1 cellular context compared by ENCODE assay signal in genomic region chr2:26244479-26245230, GRCh38.
TF ChIP-seq lines count a peak whose summit lies in the region.

HADHA (minus strand) TSS chr2:26244632; CDS start chr2:26244596, 36 bp downstream.
HADHB (plus strand) TSS chr2:26244939; CDS start chr2:26254255, 9,316 bp downstream.

TF ChIP-seq in HepG2, 621 proteins besides CTCF, POLR2A, EP300 and RAD21 (continued from another document and continues in another):
- TF ChIP-seq ZNF383 (CRISPR knock-in tag; IDR thresholded peaks at IDR 0.05; ENCODE audit: borderline replicate concordance): no peak
- peak; percentile 24; the same call in 1 of the 2 replicates for TF ChIP-seq CCDC6 (CRISPR knock-in tag; IDR thresholded peaks at IDR 0.05)
- no peak for TF ChIP-seq ZNF567 (CRISPR knock-in tag; IDR thresholded peaks at IDR 0.05; ENCODE audit: borderline replicate concordance)
- TF ChIP-seq ZNF782 (CRISPR knock-in tag; IDR thresholded peaks at IDR 0.05; ENCODE audit: borderline replicate concordance): no peak; the same call in 1 of the 2 replicates
- TF ChIP-seq NFKBIZ (CRISPR knock-in tag; IDR thresholded peaks at IDR 0.05): no peak; the same call in 1 of the 2 replicates
- TF ChIP-seq SMYD3 (CRISPR knock-in tag; IDR thresholded peaks at IDR 0.05): no peak; the same call in 1 of the 2 replicates
- no peak for TF ChIP-seq ZSCAN22 (CRISPR knock-in tag; IDR thresholded peaks at IDR 0.05)
- no peak for TF ChIP-seq PRMT3 (CRISPR knock-in tag; IDR thresholded peaks at IDR 0.05; ENCODE audit: borderline replicate concordance, low read depth)
- peak; percentile 80; the same call in 1 of the 2 replicates for TF ChIP-seq ZNF235 (CRISPR knock-in tag; IDR thresholded peaks at IDR 0.05; ENCODE audit: borderline replicate concordance)
- no peak for TF ChIP-seq RORA (CRISPR knock-in tag; IDR thresholded peaks at IDR 0.05)
- TF ChIP-seq STAG1 (CRISPR knock-in tag; IDR thresholded peaks at IDR 0.05): no peak
- peak; percentile 36; the same call in 1 of the 2 replicates for TF ChIP-seq FOXK1 (CRISPR knock-in tag; IDR thresholded peaks at IDR 0.05; ENCODE audit: borderline replicate concordance, low read depth)
- TF ChIP-seq ZBTB40 (IDR thresholded peaks at IDR 0.05): no peak
- peak; percentile 51; the same call in 1 of the 2 replicates for TF ChIP-seq ZBTB40 (CRISPR knock-in tag; IDR thresholded peaks at IDR 0.05)
- TF ChIP-seq ISX (CRISPR knock-in tag; conservative IDR thresholded peaks at IDR 0.05): no peak; the same call in 1 of the 2 replicates
- TF ChIP-seq ZNF709 (CRISPR knock-in tag; IDR thresholded peaks at IDR 0.05): no peak; the same call in 1 of the 2 replicates
- no peak for TF ChIP-seq ZNF513 (CRISPR knock-in tag; conservative IDR thresholded peaks at IDR 0.05)
- peak; percentile 58; the same call in 1 of the 2 replicates for TF ChIP-seq SIX4 (CRISPR knock-in tag; IDR thresholded peaks at IDR 0.05)
- TF ChIP-seq NFIB (CRISPR knock-in tag; IDR thresholded peaks at IDR 0.05; ENCODE audit: borderline replicate concordance): no peak
- TF ChIP-seq KIAA2018 (CRISPR knock-in tag; IDR thresholded peaks at IDR 0.05; ENCODE audit: borderline replicate concordance): 0 out of 2 replicates have a peak, but pooled peaks have one; percentile 35
- peak; percentile 31 for TF ChIP-seq ZNF563 (CRISPR knock-in tag; IDR thresholded peaks at IDR 0.05)
- TF ChIP-seq ZNF710 (CRISPR knock-in tag; IDR thresholded peaks at IDR 0.05; ENCODE audit: borderline replicate concordance): peak; percentile 70; the same call in 1 of the 2 replicates
- TF ChIP-seq ZNF878 (CRISPR knock-in tag; IDR thresholded peaks at IDR 0.05): peak; percentile 88
- 0 out of 2 replicates have a peak, but pooled peaks have one; percentile 32 for TF ChIP-seq KLF11 (CRISPR knock-in tag; IDR thresholded peaks at IDR 0.05)
- TF ChIP-seq TFDP1 (CRISPR knock-in tag; IDR thresholded peaks at IDR 0.05; ENCODE audit: borderline replicate concordance): peak; percentile 70; the same call in 1 of the 2 replicates
- no peak for TF ChIP-seq DBP (CRISPR knock-in tag; IDR thresholded peaks at IDR 0.05; ENCODE audit: not compliant biosample characterization)
- peak; percentile 13 for TF ChIP-seq U2AF1 (optimal IDR thresholded peaks at IDR 0.05; ENCODE audit: low read depth, low read length)
- TF ChIP-seq RFXAP (CRISPR knock-in tag; IDR thresholded peaks at IDR 0.05; ENCODE audit: borderline replicate concordance): peak; percentile 60; the same call in 1 of the 2 replicates
- peak; percentile 28; the same call in 1 of the 2 replicates for TF ChIP-seq ZNF589 (CRISPR knock-in tag; conservative IDR thresholded peaks at IDR 0.05)
- TF ChIP-seq MEIS1 (CRISPR knock-in tag; IDR thresholded peaks at IDR 0.05; ENCODE audit: borderline replicate concordance): peak; percentile 66; the same call in 1 of the 2 replicates
- peak; percentile 91 for TF ChIP-seq GATAD1 (CRISPR knock-in tag; IDR thresholded peaks at IDR 0.05)
- no peak for TF ChIP-seq JUNB (CRISPR knock-in tag; IDR thresholded peaks at IDR 0.05; ENCODE audit: borderline replicate concordance)
- no peak for TF ChIP-seq PTBP1 (IDR thresholded peaks at IDR 0.05; ENCODE audit: low read depth, low read length, poor library complexity, severe bottlenecking)
- TF ChIP-seq ZNF776 (CRISPR knock-in tag; IDR thresholded peaks at IDR 0.05): peak; percentile 93
